Comparison of ENCODE assay signal across 8 cellular contexts in the genomic region with DNA sequence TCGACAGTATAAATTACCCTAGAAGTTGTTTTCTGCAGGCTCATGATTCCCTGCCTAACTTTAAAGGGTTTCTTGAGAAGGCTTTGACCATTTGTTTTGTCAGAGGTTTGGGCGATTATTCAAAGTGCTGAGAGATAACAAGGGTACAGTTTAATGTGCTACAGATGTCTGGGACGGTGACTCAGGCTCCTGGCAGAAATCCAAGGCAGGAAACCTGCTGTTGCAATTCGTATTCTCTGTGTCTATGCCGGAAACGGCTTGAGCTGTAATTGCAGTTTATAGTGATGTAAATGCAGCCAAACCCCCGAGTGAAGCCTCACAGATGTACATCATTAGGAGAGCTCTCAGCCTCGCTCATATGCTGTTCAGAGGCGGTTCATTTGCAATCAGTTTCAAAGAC.
A peak's percentile ranks its signal among the peaks of the same experiment; 100 is the strongest.
DNase-seq lines count a peak whose midpoint lies in the region; ATAC-seq and TF ChIP-seq lines count a peak whose summit lies in the region.

No MANE protein-coding gene starts in this region.

- H3K27ac ChIP-seq in SK-N-SH (ENCODE audit: low read depth in 2 of 2, low read length in 1 of 2), result peak overlapping the region; percentile 77 to 90
- peak overlapping the region in 10 of 59 donors; percentile 0 to 59 (median 26) for H3K27ac ChIP-seq in dorsolateral prefrontal cortex
- no peak overlapping the region for H3K27ac ChIP-seq in thyroid gland

- TF ChIP-seq CTCF in SK-N-SH (IDR thresholded peaks at IDR 0.05), result no peak
- TF ChIP-seq CTCF in dorsolateral prefrontal cortex (IDR thresholded peaks at IDR 0.05 in 54 of 56, conservative IDR thresholded peaks at IDR 0.05 in 2 of 56; ENCODE audit: low read depth in 1 of 56, partially characterized antibody in 56 of 56), result no peak
- no peak for TF ChIP-seq CTCF in thyroid gland (IDR thresholded peaks at IDR 0.05)

- H3K4me3 ChIP-seq in SK-N-SH (ENCODE audit: low read depth in 2 of 2, low read length in 1 of 2), result peak overlapping the region in 1 of 2 experiments; percentile 20; a peak in 1 of 4 replicates
- peak overlapping the region in 2 of 59 donors; percentile 10 to 21 for H3K4me3 ChIP-seq in dorsolateral prefrontal cortex
- no peak overlapping the region for H3K4me3 ChIP-seq in thyroid gland (replicated peaks in 1 of 3)

- no peaks in the 10 kb centered on the region; the same call in 1 of the 2 replicates for H4K20me1 ChIP-seq in SK-N-SH (ENCODE audit: insufficient read depth)

- H2AFZ ChIP-seq in SK-N-SH (ENCODE audit: low read depth), result no peak overlapping the region

- peak overlapping the region; percentile 12; the same call in 1 of the 2 replicates for H3K9ac ChIP-seq in SK-N-SH

- H3K27me3 ChIP-seq in SK-N-SH (ENCODE audit: insufficient read depth) (no peaks in the 10 kb centered on the region), dorsolateral prefrontal cortex (peaks cover 0 to 11% (median 0%) of the 10 kb centered on the region in 45 donors), thyroid gland (no peaks in the 10 kb centered on the region)

- H3K9me3 ChIP-seq in SK-N-SH, result no peaks in the 10 kb centered on the region
- H3K9me3 ChIP-seq in thyroid gland, result no peaks in the 10 kb centered on the region

- H3K4me2 ChIP-seq in SK-N-SH, result peak overlapping the region; percentile 58

- peaks cover 12% of the 10 kb centered on the region for H3F3A ChIP-seq in SK-N-SH (replicated peaks; ENCODE audit: insufficient read depth)

- H3K9me2 ChIP-seq in SK-N-SH, result no peaks in the 10 kb centered on the region

- POLR2A ChIA-PET in SK-N-SH (lab: Yijun Ruan, JAX), result interaction anchor here (0.6 kb wide), 2 partner anchors 475 to 520 kb away, joined by 3 read pairs; a partner anchor contains a TSS

- H3K36me3 ChIP-seq in SK-N-SH (replicated peaks in 1 of 2; ENCODE audit: control insufficient read depth in 1 of 2, insufficient read depth in 2 of 2, low read length in 1 of 2) (no peaks in the 10 kb centered on the region), thyroid gland (no peaks in the 10 kb centered on the region)

- peaks cover 7 to 16% of the 10 kb centered on the region in 2 experiments; a peak in 3 of 4 replicates for H3K4me1 ChIP-seq in SK-N-SH (ENCODE audit: control insufficient read depth in 1 of 2, insufficient read depth in 2 of 2, low read depth in 1 of 2, low read length in 1 of 2)
- no peaks in the 10 kb centered on the region for H3K4me1 ChIP-seq in thyroid gland

- peak; percentile 11; the same call in 1 of the 2 replicates for TF ChIP-seq RAD21 in SK-N-SH (IDR thresholded peaks at IDR 0.05; ENCODE audit: low read length)

- ATAC-seq in GM21528 (IDR thresholded peaks at IDR 0.05; ENCODE audit: low FRiP score, unreplicated experiment), result no peak

- 2% methylated on average over 9 of the region's 9 CpGs for WGBS in SK-N-SH (ENCODE audit: low lambda C conversion rate)
- 4 to 14% methylated on average over 9 of the region's 9 CpGs for WGBS in thyroid gland, 2 donors

- intact Hi-C loops in dorsolateral prefrontal cortex (cut with DNase I), result no loop called here
- intact Hi-C loops in thyroid gland (cut with DNase I), result no loop called here

- H3K79me2 ChIP-seq in SK-N-SH (ENCODE audit: insufficient read depth), result no peaks in the 10 kb centered on the region

- CTCF ChIA-PET in SK-N-SH (lab: Yijun Ruan, JAX), result interaction anchor here (1.4 to 4.7 kb wide), 4 partner anchors 10 to 680 kb away, joined by 4 to 34 read pairs (median 8); a partner anchor contains a TSS

- no peak for TF ChIP-seq POLR2A in thyroid gland (IDR thresholded peaks at IDR 0.05)

- TF ChIP-seq EP300 in SK-N-SH (IDR thresholded peaks at IDR 0.05; ENCODE audit: borderline replicate concordance in 1 of 2, low read depth in 1 of 2, low read length in 1 of 2), result peak; percentile 96 to 98

- DNase-seq in activated T-cell treated with anti-CD3 and anti-CD28 coated beads for 24 hours (ENCODE audit: low read depth) (peak; percentile 23), activated T-cell treated with anti-CD3 and anti-CD28 coated beads for 4 hours (no peak), NCI-H1105 (lab: John Stamatoyannopoulos, UW) (peak; percentile 83), SK-N-SH (peak; percentile 81), dorsolateral prefrontal cortex (peak in 9 of 10 donors; percentile 50 to 83 (median 60)), lung microvascular endothelial cell (ENCODE audit: low read depth in 2 of 2) (peak; percentile 87 to 93), thyroid gland (peak; percentile 45 to 58)

TF ChIP-seq in SK-N-SH, 30 proteins besides CTCF, POLR2A, EP300 and RAD21 (continues in another document):
- TF ChIP-seq GATA2 (CRISPR knock-in tag; IDR thresholded peaks at IDR 0.05) (peak; percentile 88), SIN3A (IDR thresholded peaks at IDR 0.05; ENCODE audit: borderline replicate concordance, low read depth, low read length) (peak; percentile 89; the same call in 1 of the 2 replicates), NFIC (IDR thresholded peaks at IDR 0.05; ENCODE audit: borderline replicate concordance) (peak; percentile 100), RFX5 (IDR thresholded peaks at IDR 0.05; ENCODE audit: low read length) (peak; percentile 38; the same call in 1 of the 2 replicates), EZH2phosphoT487 (IDR thresholded peaks at IDR 0.05; ENCODE audit: borderline replicate concordance, low read depth) (no peak), FOXJ3 (CRISPR knock-in tag; IDR thresholded peaks at IDR 0.05) (peak; percentile 89), SMC3 (IDR thresholded peaks at IDR 0.05; ENCODE audit: low read depth, low read length) (no peak), RXRA (IDR thresholded peaks at IDR 0.05; ENCODE audit: borderline replicate concordance, low read depth) (peak; percentile 87), MXI1 (IDR thresholded peaks at IDR 0.05; ENCODE audit: low read depth, low read length) (peak; percentile 51; the same call in 1 of the 2 replicates), TCF12 (IDR thresholded peaks at IDR 0.05) (peak; percentile 100), FOXM1 (IDR thresholded peaks at IDR 0.05; ENCODE audit: low read depth) (peak; percentile 96), ELF1 (IDR thresholded peaks at IDR 0.05) (no peak; the same call in 1 of the 2 replicates), MEF2A (IDR thresholded peaks at IDR 0.05; ENCODE audit: borderline replicate concordance, low read depth) (peak; percentile 88; the same call in 1 of the 2 replicates), TEAD4 (IDR thresholded peaks at IDR 0.05; ENCODE audit: borderline replicate concordance, insufficient read depth) (peak; percentile 92), NRF1 (IDR thresholded peaks at IDR 0.05; ENCODE audit: low read depth, low read length) (no peak), FOSL2 (IDR thresholded peaks at IDR 0.05; ENCODE audit: borderline replicate concordance, low read depth) (peak; percentile 97), JUND (IDR thresholded peaks at IDR 0.05) (peak; percentile 99), CHD2 (IDR thresholded peaks at IDR 0.05; ENCODE audit: low read length, partially characterized antibody) (peak; percentile 93), POLR2AphosphoS5 (IDR thresholded peaks at IDR 0.05; ENCODE audit: low read depth, low read length) (peak; percentile 98), RCOR1 (IDR thresholded peaks at IDR 0.05; ENCODE audit: low read length) (peak; percentile 96)
- TF ChIP-seq, protein P1, sequence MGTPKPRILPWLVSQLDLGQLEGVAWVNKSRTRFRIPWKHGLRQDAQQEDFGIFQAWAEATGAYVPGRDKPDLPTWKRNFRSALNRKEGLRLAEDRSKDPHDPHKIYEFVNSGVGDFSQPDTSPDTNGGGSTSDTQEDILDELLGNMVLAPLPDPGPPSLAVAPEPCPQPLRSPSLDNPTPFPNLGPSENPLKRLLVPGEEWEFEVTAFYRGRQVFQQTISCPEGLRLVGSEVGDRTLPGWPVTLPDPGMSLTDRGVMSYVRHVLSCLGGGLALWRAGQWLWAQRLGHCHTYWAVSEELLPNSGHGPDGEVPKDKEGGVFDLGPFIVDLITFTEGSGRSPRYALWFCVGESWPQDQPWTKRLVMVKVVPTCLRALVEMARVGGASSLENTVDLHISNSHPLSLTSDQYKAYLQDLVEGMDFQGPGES (IDR thresholded peaks at IDR 0.05; ENCODE audit: low read depth, low read length), result no peak
- TF ChIP-seq, protein P2, sequence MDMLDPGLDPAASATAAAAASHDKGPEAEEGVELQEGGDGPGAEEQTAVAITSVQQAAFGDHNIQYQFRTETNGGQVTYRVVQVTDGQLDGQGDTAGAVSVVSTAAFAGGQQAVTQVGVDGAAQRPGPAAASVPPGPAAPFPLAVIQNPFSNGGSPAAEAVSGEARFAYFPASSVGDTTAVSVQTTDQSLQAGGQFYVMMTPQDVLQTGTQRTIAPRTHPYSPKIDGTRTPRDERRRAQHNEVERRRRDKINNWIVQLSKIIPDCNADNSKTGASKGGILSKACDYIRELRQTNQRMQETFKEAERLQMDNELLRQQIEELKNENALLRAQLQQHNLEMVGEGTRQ (IDR thresholded peaks at IDR 0.05; ENCODE audit: borderline replicate concordance, low read depth, low read length), result no peak
- TF ChIP-seq, protein P3, sequence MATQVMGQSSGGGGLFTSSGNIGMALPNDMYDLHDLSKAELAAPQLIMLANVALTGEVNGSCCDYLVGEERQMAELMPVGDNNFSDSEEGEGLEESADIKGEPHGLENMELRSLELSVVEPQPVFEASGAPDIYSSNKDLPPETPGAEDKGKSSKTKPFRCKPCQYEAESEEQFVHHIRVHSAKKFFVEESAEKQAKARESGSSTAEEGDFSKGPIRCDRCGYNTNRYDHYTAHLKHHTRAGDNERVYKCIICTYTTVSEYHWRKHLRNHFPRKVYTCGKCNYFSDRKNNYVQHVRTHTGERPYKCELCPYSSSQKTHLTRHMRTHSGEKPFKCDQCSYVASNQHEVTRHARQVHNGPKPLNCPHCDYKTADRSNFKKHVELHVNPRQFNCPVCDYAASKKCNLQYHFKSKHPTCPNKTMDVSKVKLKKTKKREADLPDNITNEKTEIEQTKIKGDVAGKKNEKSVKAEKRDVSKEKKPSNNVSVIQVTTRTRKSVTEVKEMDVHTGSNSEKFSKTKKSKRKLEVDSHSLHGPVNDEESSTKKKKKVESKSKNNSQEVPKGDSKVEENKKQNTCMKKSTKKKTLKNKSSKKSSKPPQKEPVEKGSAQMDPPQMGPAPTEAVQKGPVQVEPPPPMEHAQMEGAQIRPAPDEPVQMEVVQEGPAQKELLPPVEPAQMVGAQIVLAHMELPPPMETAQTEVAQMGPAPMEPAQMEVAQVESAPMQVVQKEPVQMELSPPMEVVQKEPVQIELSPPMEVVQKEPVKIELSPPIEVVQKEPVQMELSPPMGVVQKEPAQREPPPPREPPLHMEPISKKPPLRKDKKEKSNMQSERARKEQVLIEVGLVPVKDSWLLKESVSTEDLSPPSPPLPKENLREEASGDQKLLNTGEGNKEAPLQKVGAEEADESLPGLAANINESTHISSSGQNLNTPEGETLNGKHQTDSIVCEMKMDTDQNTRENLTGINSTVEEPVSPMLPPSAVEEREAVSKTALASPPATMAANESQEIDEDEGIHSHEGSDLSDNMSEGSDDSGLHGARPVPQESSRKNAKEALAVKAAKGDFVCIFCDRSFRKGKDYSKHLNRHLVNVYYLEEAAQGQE (IDR thresholded peaks at IDR 0.05; ENCODE audit: low read depth, low read length), result peak; percentile 74

Comparison
In these comparisons a context has a peak if more than half of its experiments do, and no peak if none do; other contexts are left out.
1. H3K27ac ChIP-seq: peak in SK-N-SH (2 of 2); none in thyroid gland (0 of 3).